ENCODE assay signal across 34 cellular contexts in the genomic region with DNA sequence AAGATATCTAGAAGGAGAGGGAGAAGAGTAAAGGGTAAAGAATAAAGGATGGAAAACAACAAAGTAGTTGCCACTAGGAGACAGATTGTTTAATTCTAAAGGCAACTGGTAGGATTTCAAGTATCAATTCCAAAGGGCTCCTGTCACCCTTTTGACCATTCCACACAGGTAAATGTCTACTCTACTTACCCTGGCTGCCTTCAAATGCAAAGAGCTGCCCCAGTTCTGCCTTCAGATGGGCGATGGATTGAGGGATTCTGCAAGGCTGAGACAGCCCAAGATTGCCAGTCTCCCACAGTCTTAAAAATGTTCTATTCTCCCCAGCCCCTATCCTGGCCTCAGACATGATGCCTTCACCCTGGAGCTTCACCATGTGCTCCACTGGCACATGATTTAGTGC.
"Had no signal": no experiment of that assay in that cellular context is flagged by ENCODE, and none has a peak within 500 bp of the region (broad histone marks: within the 10 kb centered on the region; RNA-seq: fewer than 3 reads in every experiment).

No MANE protein-coding gene starts in this region.

- H3K4me3 ChIP-seq: MG63 had no signal

- DNase-seq: Karpas-422, Kasumi-1, KBM-7, KG1, MG63, MM.1S, MV-4-11, NCI-H1048, NCI-H1092, NCI-H1092 treated with DMSO at 0.1 percent for 48 hours, NCI-H1105, NCI-H1105 treated with DMSO at 0.1 percent for 48 hours, NCI-H1417, NCI-H1417 treated with DMSO at 0.1 percent for 48 hours, NCI-H1436, NCI-H1436 treated with DMSO at 0.1 percent for 48 hours, NCI-H146, NCI-H1694, NCI-H1694 treated with DMSO at 0.1 percent for 48 hours, NCI-H187, NCI-H187 treated with DMSO at 0.1 percent for 48 hours, NCI-H1930, NCI-H2029 treated with DMSO at 0.1 percent for 48 hours, NCI-H2081, NCI-H2081 treated with DMSO at 0.1 percent for 48 hours, NCI-H2107, NCI-H2171, NCI-H2227 treated with DMSO at 0.1 percent for 48 hours, NCI-H226, NCI-H345, NCI-H446, NCI-H446 treated with DMSO at 0.1 percent for 48 hours, NCI-H510A had no signal

- H3K36me3 ChIP-seq: MG63 had no signal

- H3K4me2 ChIP-seq: KMS-11 had no signal

- H3K9ac ChIP-seq: KMS-11 had no signal

- H3K27ac ChIP-seq: KMS-11 had no signal
